ENCODE assay signal across 17 cellular contexts in the genomic region with DNA sequence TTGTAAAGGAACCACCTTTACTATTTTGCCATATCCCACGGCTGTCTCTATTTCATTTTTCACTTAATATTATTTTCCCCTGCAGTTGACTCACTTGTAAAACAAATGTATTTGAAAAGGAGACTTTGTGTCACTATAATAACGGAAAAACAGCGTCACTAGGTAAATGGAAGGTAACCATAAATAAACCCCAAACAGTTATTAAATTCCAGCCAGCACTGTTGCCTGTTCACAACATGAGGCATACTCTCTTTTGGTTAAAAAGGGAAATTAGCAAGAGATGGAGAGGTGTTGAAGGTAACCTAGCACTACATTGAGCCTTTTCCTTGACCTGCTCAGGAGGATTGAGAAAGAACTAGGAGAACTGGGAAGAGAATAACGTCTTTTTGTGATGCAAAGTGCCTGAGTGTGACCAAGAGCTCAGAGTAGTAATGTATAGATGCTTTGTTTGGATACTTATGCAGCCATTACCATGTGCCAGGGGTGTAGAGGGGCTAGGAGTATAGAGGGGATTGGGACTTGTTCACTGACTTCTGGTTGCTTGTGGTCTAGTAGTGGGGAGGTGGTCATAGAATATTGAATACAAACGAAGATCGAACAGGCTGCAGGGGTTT. TPM values are rescaled to one million over a fixed set of nuclear protein-coding genes. Genes with fewer than 3 reads are reported as not detected.
DNase-seq lines count a peak whose midpoint lies in the region; ATAC-seq and TF ChIP-seq lines count a peak whose summit lies in the region.
"Had no signal": no experiment of that assay in that cellular context is flagged by ENCODE, and none has a peak within 500 bp of the region (broad histone marks: within the 10 kb centered on the region; RNA-seq: fewer than 3 reads in every experiment).

No MANE protein-coding gene starts in this region.

- H3K27ac ChIP-seq in VCaP (peak overlapping the region; percentile 75), esophagus squamous epithelium (peak overlapping the region in 3 of 4 donors; percentile 10 to 79 (median 76))
- H3K27ac ChIP-seq: WERI-Rb-1 had no signal

- ATAC-seq in activated CD8-positive, alpha-beta T cell treated with anti-CD3 and anti-CD28 coated beads for 36 hours, result peak; percentile 32
- ATAC-seq in activated CD8-positive, alpha-beta T cell treated with anti-CD3 and anti-CD28 coated beads, Interleukin-2, amount 10 ng/mL, durations not matched to agents 7 days and 5 days, result no peak
- peak; percentile 60 for ATAC-seq in stimulated activated naive CD8-positive, alpha-beta T cell treated with anti-CD3 and anti-CD28 coated beads, Interleukin-15, Interleukin-2, amounts not matched to agents 100 U/mL and 50 U/mL, for 24 hours
- ATAC-seq: activated CD8-positive, alpha-beta memory T cell treated with anti-CD3 and anti-CD28 coated beads, Interleukin-2, amount 10 ng/mL, durations not matched to agents 7 days and 5 days had no signal

- H3K27me3 Mint-ChIP-seq in activated CD8-positive, alpha-beta T cell treated with anti-CD3 and anti-CD28 coated beads for 36 hours, result no peaks in the 10 kb centered on the region
- H3K27me3 Mint-ChIP-seq in activated CD8-positive, alpha-beta T cell treated with anti-CD3 and anti-CD28 coated beads, Interleukin-2, amount 10 ng/mL, durations not matched to agents 7 days and 5 days (ENCODE audit: low read depth), result no peaks in the 10 kb centered on the region
- H3K27me3 Mint-ChIP-seq: central memory CD8-positive, alpha-beta T cell had no signal

- peaks cover 38% of the 10 kb centered on the region for H3K4me1 Mint-ChIP-seq in activated CD8-positive, alpha-beta T cell treated with anti-CD3 and anti-CD28 coated beads for 36 hours (ENCODE audit: low read depth)
- peaks cover 4% of the 10 kb centered on the region for H3K4me1 Mint-ChIP-seq in activated CD8-positive, alpha-beta T cell treated with anti-CD3 and anti-CD28 coated beads, Interleukin-2, amount 10 ng/mL, durations not matched to agents 7 days and 5 days (ENCODE audit: low read depth)

- H3K4me3 Mint-ChIP-seq in activated CD8-positive, alpha-beta T cell treated with anti-CD3 and anti-CD28 coated beads for 36 hours, result no peak overlapping the region
- no peak overlapping the region for H3K4me3 Mint-ChIP-seq in activated CD8-positive, alpha-beta T cell treated with anti-CD3 and anti-CD28 coated beads, Interleukin-2, amount 10 ng/mL, durations not matched to agents 7 days and 5 days
- H3K4me3 Mint-ChIP-seq: activated CD8-positive, alpha-beta memory T cell treated with anti-CD3 and anti-CD28 coated beads, Interleukin-2, amount 10 ng/mL, durations not matched to agents 7 days and 5 days; CD14-positive monocyte; central memory CD8-positive, alpha-beta T cell; immature natural killer cell; nephron had no signal

- H3K27me3 ChIP-seq in esophagus squamous epithelium, result no peaks in the 10 kb centered on the region

- peaks cover 13 to 44% (median 33%) of the 10 kb centered on the region in 3 donors for H3K4me1 ChIP-seq in esophagus squamous epithelium

- H3K36me3 ChIP-seq in esophagus squamous epithelium, result no peaks in the 10 kb centered on the region
- H3K36me3 ChIP-seq: WERI-Rb-1 had no signal

- POLR2A ChIA-PET in activated CD8-positive, alpha-beta T cell treated with anti-CD3 and anti-CD28 coated beads for 36 hours (lab: Charles Lee), result no interaction called here
- POLR2A ChIA-PET in activated CD8-positive, alpha-beta T cell treated with anti-CD3 and anti-CD28 coated beads, Interleukin-2, amount 10 ng/mL, durations not matched to agents 7 days and 5 days (lab: Charles Lee), result no interaction called here
- POLR2A ChIA-PET in HEK293T (lab: Yijun Ruan, JAX), result no interaction called here

- 60 to 70% methylated on average over 6 of the region's 6 CpGs for WGBS in esophagus squamous epithelium, 2 donors

- CTCF ChIA-PET in activated CD8-positive, alpha-beta T cell treated with anti-CD3 and anti-CD28 coated beads for 36 hours (lab: Charles Lee), result interaction anchor here (1.0 kb wide), 1 partner anchor 20 kb away, joined by 3 read pairs; no protein-coding TSS in a partner anchor
- CTCF ChIA-PET in activated CD8-positive, alpha-beta T cell treated with anti-CD3 and anti-CD28 coated beads, Interleukin-2, amount 10 ng/mL, durations not matched to agents 7 days and 5 days (lab: Charles Lee), result interaction anchor here (2.3 kb wide), 1 partner anchor 19 kb away, joined by 8 read pairs; the partner anchor contains the start of gene FLNB
- CTCF ChIA-PET in HEK293T (lab: Yijun Ruan, JAX), result interaction anchor here (0.6 to 1.1 kb wide), 3 partner anchors 9 to 53 kb away, joined by 3 to 4 read pairs (median 3); no protein-coding TSS in a partner anchor

- no peak for DNase-seq in activated CD8-positive, alpha-beta T cell treated with anti-CD3 and anti-CD28 coated beads for 36 hours
- DNase-seq in activated CD8-positive, alpha-beta T cell treated with anti-CD3 and anti-CD28 coated beads, Interleukin-2, amount 10 ng/mL, durations not matched to agents 7 days and 5 days, result no peak
- DNase-seq in esophagus squamous epithelium (lab: John Stamatoyannopoulos, UW) (no peak), HEK293T (ENCODE audit: extremely low spot score) (no peak), dedifferentiated amniotic fluid mesenchymal stem cell (ENCODE audit: extremely low spot score) (no peak), UCSD-AML1 (lab: John Stamatoyannopoulos, UW; ENCODE audit: unreplicated experiment) (no peak)
- DNase-seq in stimulated activated naive CD8-positive, alpha-beta T cell treated with anti-CD3 and anti-CD28 coated beads, Interleukin-15, Interleukin-2, amounts not matched to agents 100 U/mL and 50 U/mL, for 24 hours, result no peak
- DNase-seq: activated CD8-positive, alpha-beta memory T cell treated with anti-CD3 and anti-CD28 coated beads, Interleukin-2, amount 10 ng/mL, durations not matched to agents 7 days and 5 days; DMS79 treated with DMSO at 0.1 percent for 48 hours; immature natural killer cell; NCI-H748 treated with DMSO at 0.1 percent for 48 hours; stimulated activated naive CD4-positive, alpha-beta T cell treated with Interleukin-2 at 50 U/mL for 16 hours; WERI-Rb-1 had no signal

- peak overlapping the region; percentile 25 for H3K27ac Mint-ChIP-seq in activated CD8-positive, alpha-beta T cell treated with anti-CD3 and anti-CD28 coated beads for 36 hours
- H3K27ac Mint-ChIP-seq in activated CD8-positive, alpha-beta T cell treated with anti-CD3 and anti-CD28 coated beads, Interleukin-2, amount 10 ng/mL, durations not matched to agents 7 days and 5 days, result no peak overlapping the region
- H3K27ac Mint-ChIP-seq: activated CD8-positive, alpha-beta memory T cell treated with anti-CD3 and anti-CD28 coated beads, Interleukin-2, amount 10 ng/mL, durations not matched to agents 7 days and 5 days; CD14-positive monocyte; immature natural killer cell; nephron had no signal

- no peak for TF ChIP-seq CTCF in activated CD8-positive, alpha-beta T cell treated with anti-CD3 and anti-CD28 coated beads for 36 hours (IDR thresholded peaks at IDR 0.05)
- TF ChIP-seq CTCF in VCaP (conservative IDR thresholded peaks at IDR 0.05) (no peak), esophagus squamous epithelium (IDR thresholded peaks at IDR 0.05) (no peak)

- H3K9me3 ChIP-seq in esophagus squamous epithelium, result no peaks in the 10 kb centered on the region

- no peaks in the 10 kb centered on the region for H3K9me3 Mint-ChIP-seq in activated CD8-positive, alpha-beta T cell treated with anti-CD3 and anti-CD28 coated beads for 36 hours
- H3K9me3 Mint-ChIP-seq in activated CD8-positive, alpha-beta T cell treated with anti-CD3 and anti-CD28 coated beads, Interleukin-2, amount 10 ng/mL, durations not matched to agents 7 days and 5 days (ENCODE audit: insufficient read depth), result no peaks in the 10 kb centered on the region
- H3K9me3 Mint-ChIP-seq: central memory CD8-positive, alpha-beta T cell; immature natural killer cell; nephron had no signal

- no peak overlapping the region for H3K4me3 ChIP-seq in esophagus squamous epithelium

- no peaks in the 10 kb centered on the region for H3K36me3 Mint-ChIP-seq in activated CD8-positive, alpha-beta T cell treated with anti-CD3 and anti-CD28 coated beads for 36 hours (ENCODE audit: low read depth)
- H3K36me3 Mint-ChIP-seq in activated CD8-positive, alpha-beta T cell treated with anti-CD3 and anti-CD28 coated beads, Interleukin-2, amount 10 ng/mL, durations not matched to agents 7 days and 5 days (ENCODE audit: low read depth), result no peaks in the 10 kb centered on the region
- H3K36me3 Mint-ChIP-seq: activated CD8-positive, alpha-beta memory T cell treated with anti-CD3 and anti-CD28 coated beads, Interleukin-2, amount 10 ng/mL, durations not matched to agents 7 days and 5 days; immature natural killer cell had no signal

- intact Hi-C loops in activated CD8-positive, alpha-beta T cell treated with anti-CD3 and anti-CD28 coated beads for 36 hours (cut with micrococcal nuclease), result no loop called here
- intact Hi-C loops in esophagus squamous epithelium (cut with DNase I), result no loop called here

- no peak for TF ChIP-seq POLR2A in esophagus squamous epithelium (IDR thresholded peaks at IDR 0.05)

TF ChIP-seq in HEK293T, 16 proteins besides CTCF, POLR2A, EP300 and RAD21:
- TF ChIP-seq ZNF384 (IDR thresholded peaks at IDR 0.05) (no peak), SP1 (IDR thresholded peaks at IDR 0.05) (no peak), HDGF (IDR thresholded peaks at IDR 0.05; ENCODE audit: borderline replicate concordance) (no peak), FOXA1 (IDR thresholded peaks at IDR 0.05) (no peak), L3MBTL2 (conservative IDR thresholded peaks at IDR 0.05) (no peak), SUZ12 (IDR thresholded peaks at IDR 0.05) (no peak), FOXM1 (IDR thresholded peaks at IDR 0.05; ENCODE audit: borderline replicate concordance) (no peak), FOXK2 (IDR thresholded peaks at IDR 0.05) (no peak)

RNA-seq across cellular contexts. Expression of gene FLNB, which starts 19.6 kb away (rescaled TPM):
- 10 to 100 TPM; 26.3 to 28.4 TPM for total RNA-seq in activated CD8-positive, alpha-beta T cell treated with anti-CD3 and anti-CD28 coated beads for 36 hours
- total RNA-seq in activated CD8-positive, alpha-beta T cell treated with anti-CD3 and anti-CD28 coated beads, Interleukin-2, amount 10 ng/mL, durations not matched to agents 7 days and 5 days, result 10 to 100 TPM; 14.1 to 15.9 TPM
- 10 to 100 TPM; 65.4 to 77.0 (median 71.5) TPM for total RNA-seq in esophagus squamous epithelium
